ENCODE assay signal across 8 cellular contexts in the genomic region with DNA sequence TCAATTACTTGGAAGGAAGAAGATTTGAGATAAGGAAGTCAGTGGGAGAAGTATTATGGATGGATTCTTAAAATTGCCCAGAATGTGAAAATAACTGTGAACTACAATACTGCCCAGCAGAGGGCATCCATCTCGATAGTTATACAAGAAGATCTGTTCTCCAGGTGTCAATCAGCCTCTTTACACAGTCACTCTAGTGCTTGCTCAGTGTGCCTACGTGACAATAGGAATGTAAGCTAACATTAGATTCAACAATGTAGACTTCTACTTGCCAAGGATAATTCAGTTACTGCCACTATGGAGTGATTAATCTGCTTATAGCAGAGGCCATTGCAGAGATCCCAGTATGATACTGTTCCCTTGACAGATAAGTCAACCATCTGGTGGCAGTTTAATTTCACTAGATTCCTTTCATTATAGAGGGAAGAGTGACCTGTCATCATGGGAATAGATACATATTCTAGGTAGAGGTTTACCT. TPM values are rescaled to one million over a fixed set of nuclear protein-coding genes. Genes with fewer than 3 reads are reported as not detected.
A peak's percentile ranks its signal among the peaks of the same experiment; 100 is the strongest.
DNase-seq lines count a peak whose midpoint lies in the region; ATAC-seq, FAIRE-seq and TF ChIP-seq lines count a peak whose summit lies in the region.

No MANE protein-coding gene starts in this region.

- H3K27me3 Mint-ChIP-seq in T-helper 17 cell: peaks cover 22% of the 10 kb centered on the region
- peaks cover 6% of the 10 kb centered on the region for H3K27me3 Mint-ChIP-seq in nephron (ENCODE audit: low read depth)

- peak; percentile 4 for DNase-seq in NK-92 treated with Interleukin-12 subunit alpha and Interleukin-12 subunit beta, amount 100 ng/mL, for 24 hours (lab: John Stamatoyannopoulos, UW)
- DNase-seq in NK-92 (lab: John Stamatoyannopoulos, UW; ENCODE audit: unreplicated experiment) (no peak), H54 (ENCODE audit: insufficient read length, low spot score) (no peak), NCI-H187 (lab: John Stamatoyannopoulos, UW) (peak; percentile 21 to 65), T-helper 17 cell (peak in 1 of 3 donors; percentile 15), epithelial cell of esophagus (ENCODE audit: low read depth) (peak; percentile 84)

- no peaks in the 10 kb centered on the region for H3K9me3 ChIP-seq in T-helper 17 cell (ENCODE audit: control insufficient read depth, low read length, poor library complexity, severe bottlenecking)

- ATAC-seq in T-helper 17 cell (peak; percentile 77), GM21367 (IDR thresholded peaks at IDR 0.05; ENCODE audit: unreplicated experiment) (no peak)

- H3K27ac Mint-ChIP-seq in T-helper 17 cell: no peak overlapping the region
- H3K27ac Mint-ChIP-seq in nephron: no peak overlapping the region

- H3K4me1 Mint-ChIP-seq in T-helper 17 cell: peaks cover 13% of the 10 kb centered on the region
- no peaks in the 10 kb centered on the region for H3K4me1 Mint-ChIP-seq in nephron

- no peak overlapping the region for H3K4me3 ChIP-seq in epithelial cell of esophagus (ENCODE audit: low read length)

- TF ChIP-seq CTCF in epithelial cell of esophagus (IDR thresholded peaks at IDR 0.05; ENCODE audit: insufficient read depth, low read depth, low read length, missing control alignments): peak; percentile 63
- TF ChIP-seq CTCF in nephron (IDR thresholded peaks at IDR 0.05; ENCODE audit: unreplicated experiment in 3 of 3): peak; percentile 37 to 60 (median 49)

- H3K4me3 Mint-ChIP-seq in T-helper 17 cell (no peak overlapping the region), nephron (no peak overlapping the region)

- peak; percentile 73 for FAIRE-seq in H54 (lab: Jason Lieb, UNC)

- H3K36me3 Mint-ChIP-seq in T-helper 17 cell (ENCODE audit: low read depth): no peaks in the 10 kb centered on the region
- H3K36me3 Mint-ChIP-seq in nephron (ENCODE audit: low read depth): no peaks in the 10 kb centered on the region

- H3K9me3 Mint-ChIP-seq in nephron: peaks cover 3% of the 10 kb centered on the region

- TF ChIP-seq POLR2A in H54 (IDR thresholded peaks at IDR 0.05; ENCODE audit: low read depth, low read length): no peak

RNA-seq across cellular contexts. Expression of a gene that starts 10.6 kb away (rescaled TPM):
- total RNA-seq in T-helper 17 cell: 10 to 100 TPM; 36.3 to 39.9 TPM

RNA-seq across cellular contexts. Expression of a gene that starts 17.0 kb away (rescaled TPM):
- total RNA-seq in T-helper 17 cell: 1 to 10 TPM; 1.6 to 5.2 TPM

Comparison
In these comparisons a context has a peak if more than half of its experiments do, and no peak if none do; other contexts are left out.
1. DNase-seq: peak in NK-92 treated with Interleukin-12 subunit alpha and Interleukin-12 subunit beta, amount 100 ng/mL, for 24 hours (single experiment), NCI-H187 (2 of 2) and epithelial cell of esophagus (single experiment); none in NK-92 (single experiment) and H54 (single experiment).